20 cellular contexts compared by ENCODE assay signal in genomic region chr9:114784721-114785253, GRCh38. TPM values are rescaled to one million over a fixed set of nuclear protein-coding genes. Genes with fewer than 3 reads are reported as not detected.
"Had no signal": no experiment of that assay in that cellular context is flagged by ENCODE, and none has a peak within 500 bp of the region (broad histone marks: within the 10 kb centered on the region; RNA-seq: fewer than 3 reads in every experiment).

No MANE protein-coding gene starts in this region.

- H3K4me3 Mint-ChIP-seq: activated naive CD8-positive, alpha-beta T cell treated with anti-CD3 and anti-CD28 coated beads, Interleukin-2, amount 10 ng/mL, durations not matched to agents 7 days and 5 days; endodermal cell; natural killer cell; T-helper 2 cell treated with Interferon-gamma antibody and Interleukin-4, amounts not matched to agents 5 μg/mL and 100 μg/mL, for 36 hours had no signal

- H3K9me3 ChIP-seq: right atrium auricular region, testis, transverse colon had no signal

- H3K4me3 ChIP-seq: right atrium auricular region, testis, transverse colon had no signal

- H3K4me1 ChIP-seq: right atrium auricular region, testis had no signal

- H3K9me3 Mint-ChIP-seq: endodermal cell; natural killer cell; T-helper 2 cell treated with Interferon-gamma antibody and Interleukin-4, amounts not matched to agents 5 μg/mL and 100 μg/mL, for 36 hours had no signal

- H3K27me3 ChIP-seq: right atrium auricular region, testis, transverse colon had no signal

- ATAC-seq: esophagus mucosa; left ventricle myocardium superior; natural killer cell; stimulated activated naive CD8-positive, alpha-beta T cell treated with anti-CD3 and anti-CD28 coated beads, Interleukin-15, Interleukin-2, amounts not matched to agents 100 U/mL and 50 U/mL, for 24 hours had no signal

- H3K36me3 Mint-ChIP-seq: natural killer cell had no signal

- H3K4me1 Mint-ChIP-seq: activated naive CD8-positive, alpha-beta T cell treated with anti-CD3 and anti-CD28 coated beads, Interleukin-2, amount 10 ng/mL, durations not matched to agents 7 days and 5 days; endodermal cell; natural killer cell had no signal

- DNase-seq: activated CD4-positive, alpha-beta T cell treated with anti-CD3 and anti-CD28 coated beads for 4 hours; activated CD4-positive, alpha-beta T cell treated with anti-CD3 and anti-CD28 coated beads, Interleukin-2, amount 50 U/mL, for 4 hours; activated effector memory CD4-positive, alpha-beta T cell treated with Interleukin-2 at 50 U/mL for 16 hours; activated naive CD4-positive, alpha-beta T cell treated with Interleukin-2 at 50 U/mL for 16 hours; activated naive CD8-positive, alpha-beta T cell treated with anti-CD3 and anti-CD28 coated beads, Interleukin-2, amount 10 ng/mL, durations not matched to agents 7 days and 5 days; amygdala; caudate nucleus; endodermal cell; foreskin melanocyte; left ventricle myocardium superior; mammary epithelial cell; midbrain; natural killer cell; stimulated activated naive CD8-positive, alpha-beta T cell treated with anti-CD3 and anti-CD28 coated beads, Interleukin-15, Interleukin-2, amounts not matched to agents 100 U/mL and 50 U/mL, for 24 hours; T-helper 1 cell; testis; transverse colon had no signal

- H3K36me3 ChIP-seq: right atrium auricular region, transverse colon had no signal

- H3K27ac ChIP-seq: right atrium auricular region, testis, transverse colon had no signal

- H3K27ac Mint-ChIP-seq: activated naive CD8-positive, alpha-beta T cell treated with anti-CD3 and anti-CD28 coated beads, Interleukin-2, amount 10 ng/mL, durations not matched to agents 7 days and 5 days; endodermal cell; natural killer cell; T-helper 2 cell treated with Interferon-gamma antibody and Interleukin-4, amounts not matched to agents 5 μg/mL and 100 μg/mL, for 36 hours had no signal

- H3K27me3 Mint-ChIP-seq: activated naive CD8-positive, alpha-beta T cell treated with anti-CD3 and anti-CD28 coated beads, Interleukin-2, amount 10 ng/mL, durations not matched to agents 7 days and 5 days had no signal

RNA-seq across cellular contexts. Expression of gene TNFSF15, which starts 21.1 kb away (rescaled TPM):
- total RNA-seq: endodermal cell, left ventricle myocardium superior, natural killer cell had no signal
